8 cellular contexts compared by ENCODE assay signal in the genomic region with DNA sequence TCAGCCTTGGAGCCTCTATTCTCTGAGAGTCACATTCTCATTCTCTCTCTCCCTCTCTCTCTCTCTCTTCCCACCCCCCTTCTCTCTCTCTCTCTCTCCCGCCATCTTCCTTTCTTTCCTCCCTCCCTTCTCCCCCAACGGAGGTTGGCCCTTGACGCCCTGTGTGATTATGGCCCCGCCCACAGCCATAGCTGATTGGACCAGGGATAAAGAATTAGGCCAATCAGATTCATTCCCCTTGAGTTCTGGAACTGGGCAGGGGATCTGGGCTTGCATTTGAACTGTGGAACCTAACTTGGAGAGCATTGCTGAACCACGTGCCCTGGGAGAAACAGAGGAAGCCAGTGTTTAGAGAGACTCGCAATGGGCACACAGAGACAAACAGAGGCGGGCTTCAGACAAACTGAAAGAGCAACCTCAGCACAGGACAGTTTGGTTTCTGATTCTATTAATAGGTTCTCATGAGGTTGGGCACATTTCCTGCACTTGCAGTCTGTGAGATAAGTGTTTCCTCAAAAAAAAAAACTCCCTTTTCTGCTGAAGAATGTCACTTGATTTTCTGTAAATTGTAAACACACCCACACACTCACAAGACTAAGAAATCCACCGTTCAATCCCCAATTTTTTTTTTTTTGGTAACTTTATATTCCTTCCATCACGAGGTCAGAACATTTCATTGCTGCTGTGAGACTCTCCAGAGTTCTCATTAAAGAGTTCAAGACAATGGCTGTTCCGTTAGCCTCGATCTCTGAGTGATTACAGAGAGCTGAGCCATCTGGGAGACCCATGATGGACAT. TPM values are rescaled to one million over a fixed set of nuclear protein-coding genes. Genes with fewer than 3 reads are reported as not detected.
DNase-seq lines count a peak whose midpoint lies in the region; ATAC-seq, FAIRE-seq and TF ChIP-seq lines count a peak whose summit lies in the region.

No MANE protein-coding gene starts in this region.

- intact Hi-C loops in heart right ventricle (cut with DNase I), result loop anchor here in 1 of 10 donors (10.0 kb wide), 1 partner anchor 66 kb away; no protein-coding TSS in a partner anchor

- H3K36me3 Mint-ChIP-seq in activated naive CD4-positive, alpha-beta T cell treated with anti-CD3 and anti-CD28 coated beads, Interleukin-2, amount 10 ng/mL, durations not matched to agents 7 days and 5 days, result peaks cover 15% of the 10 kb centered on the region

- CTCF ChIA-PET in A549 (lab: Yijun Ruan, JAX), result interaction anchor here (0.6 to 2.1 kb wide), 2 partner anchors 19 to 94 kb away, joined by 4 to 8 read pairs; no protein-coding TSS in a partner anchor
- CTCF ChIA-PET in activated naive CD4-positive, alpha-beta T cell treated with anti-CD3 and anti-CD28 coated beads, Interleukin-2, amount 10 ng/mL, durations not matched to agents 7 days and 5 days (lab: Charles Lee), result no interaction called here

- WGBS in A549 (ENCODE audit: missing lambda C conversion rate), result 43% methylated on average over 11 of the region's 11 CpGs
- WGBS in heart right ventricle, 2 donors, result 12 to 15% methylated on average over 11 of the region's 11 CpGs

- no peak for TF ChIP-seq EP300 in A549 (IDR thresholded peaks at IDR 0.05)

- ATAC-seq in A549 (peak in 1 of 2 experiments; percentile 37; a peak in 3 of 6 replicates), GM18868 (IDR thresholded peaks at IDR 0.05; ENCODE audit: unreplicated experiment) (peak; percentile 78), HG03066 (IDR thresholded peaks at IDR 0.05; ENCODE audit: low read depth, unreplicated experiment) (peak; percentile 82), heart right ventricle (peak; percentile 74 to 85 (median 81))

- H3K4me1 ChIP-seq in A549 (peaks cover 10% of the 10 kb centered on the region; the same call in 2 of the 3 replicates), heart right ventricle (peaks cover 2 to 52% (median 41%) of the 10 kb centered on the region in 9 donors), skeletal muscle tissue (ENCODE audit: control insufficient read depth in 3 of 3, insufficient read depth in 3 of 3, low read length in 3 of 3) (peaks cover 15 to 32% (median 23%) of the 10 kb centered on the region in 3 donors)

- H3K27me3 ChIP-seq in heart right ventricle (no peaks in the 10 kb centered on the region), skeletal muscle tissue (ENCODE audit: control insufficient read depth in 3 of 3, insufficient read depth in 3 of 3, low read length in 3 of 3) (no peaks in the 10 kb centered on the region)

- H3K4me1 Mint-ChIP-seq in activated naive CD4-positive, alpha-beta T cell treated with anti-CD3 and anti-CD28 coated beads, Interleukin-2, amount 10 ng/mL, durations not matched to agents 7 days and 5 days, result peaks cover 91% of the 10 kb centered on the region

- DNase-seq in A549 (ENCODE audit: low read depth in 1 of 2, low spot score in 1 of 2) (peak; percentile 36 to 55), SIG-M5 treated with dmso at 0.1 percent for 504 hours (lab: John Stamatoyannopoulos, UW; ENCODE audit: unreplicated experiment) (peak; percentile 97), heart right ventricle (peak; percentile 77 to 88), NCI-H1092 treated with DMSO at 0.1 percent for 48 hours (lab: John Stamatoyannopoulos, UW) (no peak)
- DNase-seq in activated naive CD4-positive, alpha-beta T cell treated with anti-CD3 and anti-CD28 coated beads, Interleukin-2, amount 10 ng/mL, durations not matched to agents 7 days and 5 days, result peak; percentile 94

- H3K9me3 Mint-ChIP-seq in activated naive CD4-positive, alpha-beta T cell treated with anti-CD3 and anti-CD28 coated beads, Interleukin-2, amount 10 ng/mL, durations not matched to agents 7 days and 5 days, result peaks cover 5% of the 10 kb centered on the region

- TF ChIP-seq CTCF in A549 (IDR thresholded peaks at IDR 0.05), result no peak
- TF ChIP-seq CTCF in heart right ventricle (IDR thresholded peaks at IDR 0.05), result no peak

- H3K4me3 ChIP-seq in A549, result no peak overlapping the region
- peak overlapping the region in 6 of 10 donors; percentile 11 to 29 (median 22) for H3K4me3 ChIP-seq in heart right ventricle
- peak overlapping the region; percentile 68 to 75 (median 69) for H3K4me3 ChIP-seq in skeletal muscle tissue (ENCODE audit: low read length in 3 of 3)

- TF ChIP-seq RAD21 in A549 (conservative IDR thresholded peaks at IDR 0.05 in 1 of 2, IDR thresholded peaks at IDR 0.05 in 1 of 2), result no peak

- H3K27ac Mint-ChIP-seq in activated naive CD4-positive, alpha-beta T cell treated with anti-CD3 and anti-CD28 coated beads, Interleukin-2, amount 10 ng/mL, durations not matched to agents 7 days and 5 days, result peak overlapping the region; percentile 99

- TF ChIP-seq POLR2A in A549 (IDR thresholded peaks at IDR 0.05; ENCODE audit: low read length), result no peak

- H3K27me3 Mint-ChIP-seq in activated naive CD4-positive, alpha-beta T cell treated with anti-CD3 and anti-CD28 coated beads, Interleukin-2, amount 10 ng/mL, durations not matched to agents 7 days and 5 days, result peaks cover 10% of the 10 kb centered on the region

- H3K36me3 ChIP-seq in heart right ventricle (no peaks in the 10 kb centered on the region), skeletal muscle tissue (ENCODE audit: control insufficient read depth in 3 of 3, insufficient read depth in 3 of 3, low read length in 3 of 3) (no peaks in the 10 kb centered on the region)

- no peak for FAIRE-seq in A549 (lab: Jason Lieb, UNC)

- H3K9me3 ChIP-seq in A549 (no peaks in the 10 kb centered on the region), heart right ventricle (no peaks in the 10 kb centered on the region), skeletal muscle tissue (ENCODE audit: control insufficient read depth in 3 of 3, low read length in 3 of 3) (no peaks in the 10 kb centered on the region)

- H3K9ac ChIP-seq in skeletal muscle tissue (ENCODE audit: low read depth in 1 of 3, low read length in 3 of 3), result peak overlapping the region in 1 of 3 donors; percentile 70

- H3K27ac ChIP-seq in A549 (no peak overlapping the region), heart right ventricle (peak overlapping the region in 9 of 10 donors; percentile 50 to 85 (median 61)), skeletal muscle tissue (ENCODE audit: low read depth, low read length) (peak overlapping the region; percentile 71)

- POLR2A ChIA-PET in A549 (lab: Yijun Ruan, JAX), result interaction anchor here (0.6 kb wide), 1 partner anchor 10 kb away, joined by 4 read pairs; no protein-coding TSS in a partner anchor

- H3K4me2 ChIP-seq in A549, result 0 out of 3 replicates have a peak overlapping the region, but pooled peaks have one; percentile 8

- H3K4me3 Mint-ChIP-seq in activated naive CD4-positive, alpha-beta T cell treated with anti-CD3 and anti-CD28 coated beads, Interleukin-2, amount 10 ng/mL, durations not matched to agents 7 days and 5 days, result peak overlapping the region; percentile 67

TF ChIP-seq in A549, 52 proteins besides CTCF, POLR2A, EP300 and RAD21:
- TF ChIP-seq, protein P1, sequence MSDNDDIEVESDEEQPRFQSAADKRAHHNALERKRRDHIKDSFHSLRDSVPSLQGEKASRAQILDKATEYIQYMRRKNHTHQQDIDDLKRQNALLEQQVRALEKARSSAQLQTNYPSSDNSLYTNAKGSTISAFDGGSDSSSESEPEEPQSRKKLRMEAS (IDR thresholded peaks at IDR 0.05), result peak; percentile 39; the same call in 1 of the 2 replicates
- TF ChIP-seq SMC3 (IDR thresholded peaks at IDR 0.05), result no peak

RNA-seq across cellular contexts. Expression of gene P2RX7, which starts 3.6 kb away (rescaled TPM):
- 0.03 TPM in 1 of 2 replicates, not detected in the other for polyA plus RNA-seq in A549 (2011; rRNA removed)
- not detected in 2 replicates for polyA plus RNA-seq in A549 (2012; cell fraction: cytosol; rRNA removed)
- polyA plus RNA-seq in A549 (2012; cell fraction: nucleus; rRNA removed), result not detected in 2 replicates
- polyA plus RNA-seq in A549 (2017; fragmentation: RNase III; extraction: RNeasy Plus Mini Kit Qiagen cat#74134 plus additional on column Dnase treatment), result not detected in 3 replicates
- not detected in 2 replicates for polyA minus RNA-seq in A549 (2011; rRNA and poly(A)+ RNA removed)
- 1 to 10 TPM in 9 of 10 donors, under 1 TPM in 1; 0.52 to 7.0 (median 1.6) TPM for total RNA-seq in heart right ventricle
- polyA plus RNA-seq in heart right ventricle, result 1 to 10 TPM in 1 of 2 donors, under 1 TPM in 1; 0.25 to 3.2 TPM
- total RNA-seq in skeletal muscle tissue, result 2.1 TPM

Comparison
In these comparisons a context has a peak if more than half of its experiments do, and no peak if none do; other contexts are left out.
1. H3K27ac ChIP-seq: peak in heart right ventricle (9 of 10) and skeletal muscle tissue (single experiment); none in A549 (0 of 2).